Comparison of ENCODE assay signal across 8 cellular contexts in the genomic region with DNA sequence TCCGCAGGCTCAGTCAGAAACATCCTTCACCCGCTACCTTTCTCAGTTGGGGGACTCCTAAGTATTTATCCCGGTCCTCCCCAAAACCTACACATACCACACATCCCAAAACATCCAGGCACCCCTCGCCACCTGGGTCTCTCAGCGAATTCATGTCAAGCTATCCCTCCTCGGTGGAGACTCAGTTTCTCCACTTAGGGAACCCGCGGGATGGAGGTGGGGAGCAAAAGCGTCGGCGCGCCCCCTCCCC. TPM values are rescaled to one million over a fixed set of nuclear protein-coding genes. Genes with fewer than 3 reads are reported as not detected.
DNase-seq lines count a peak whose midpoint lies in the region; ATAC-seq and TF ChIP-seq lines count a peak whose summit lies in the region.

No MANE protein-coding gene starts in this region.

- no peak for DNase-seq in activated CD4-positive, alpha-beta T cell treated with anti-CD3 and anti-CD28 coated beads, Interleukin-2, amount 10 ng/mL, durations not matched to agents 24 days and 14 days
- DNase-seq in activated CD4-positive, alpha-beta T cell treated with anti-CD3 and anti-CD28 coated beads for 1 hour, result no peak
- no peak for DNase-seq in activated CD8-positive, alpha-beta T cell treated with anti-CD3 and anti-CD28 coated beads, Interleukin-2, amount 10 ng/mL, durations not matched to agents 7 days and 5 days
- no peak for DNase-seq in suprapubic skin (ENCODE audit: low spot score in 2 of 2)
- DNase-seq in mucosa of gallbladder (ENCODE audit: low spot score), result no peak
- DNase-seq in effector CD8-positive, alpha-beta T cell (lab: John Stamatoyannopoulos, UW), result no peak
- no peak for DNase-seq in stimulated activated CD4-positive, alpha-beta T cell treated with anti-CD3 and anti-CD28 coated beads, Interleukin-2, amount 100 ng/mL, for 48 hours

- ATAC-seq in activated CD8-positive, alpha-beta T cell treated with anti-CD3 and anti-CD28 coated beads, Interleukin-2, amount 10 ng/mL, durations not matched to agents 7 days and 5 days, result no peak

- H3K4me1 ChIP-seq in iPS-18a (ENCODE audit: control insufficient read depth, low read depth, low read length) (peaks cover 14% of the 10 kb centered on the region), suprapubic skin (peaks cover 54% of the 10 kb centered on the region)

- H3K27me3 Mint-ChIP-seq in activated CD4-positive, alpha-beta T cell treated with anti-CD3 and anti-CD28 coated beads, Interleukin-2, amount 10 ng/mL, durations not matched to agents 24 days and 14 days, result no peaks in the 10 kb centered on the region
- no peaks in the 10 kb centered on the region for H3K27me3 Mint-ChIP-seq in activated CD8-positive, alpha-beta T cell treated with anti-CD3 and anti-CD28 coated beads, Interleukin-2, amount 10 ng/mL, durations not matched to agents 7 days and 5 days (ENCODE audit: low read depth)

- peaks cover 53% of the 10 kb centered on the region for H3K4me1 Mint-ChIP-seq in activated CD4-positive, alpha-beta T cell treated with anti-CD3 and anti-CD28 coated beads, Interleukin-2, amount 10 ng/mL, durations not matched to agents 24 days and 14 days
- peaks cover 57% of the 10 kb centered on the region for H3K4me1 Mint-ChIP-seq in activated CD8-positive, alpha-beta T cell treated with anti-CD3 and anti-CD28 coated beads, Interleukin-2, amount 10 ng/mL, durations not matched to agents 7 days and 5 days (ENCODE audit: low read depth)

- H3K36me3 ChIP-seq in iPS-18a (ENCODE audit: control insufficient read depth, low read depth, low read length) (no peaks in the 10 kb centered on the region), suprapubic skin (no peaks in the 10 kb centered on the region)

- peak overlapping the region; percentile 99 for H3K4me3 Mint-ChIP-seq in activated CD4-positive, alpha-beta T cell treated with anti-CD3 and anti-CD28 coated beads, Interleukin-2, amount 10 ng/mL, durations not matched to agents 24 days and 14 days
- H3K4me3 Mint-ChIP-seq in activated CD8-positive, alpha-beta T cell treated with anti-CD3 and anti-CD28 coated beads, Interleukin-2, amount 10 ng/mL, durations not matched to agents 7 days and 5 days, result peak overlapping the region; percentile 86

- H3K9ac ChIP-seq in iPS-18a (ENCODE audit: low read length), result peak overlapping the region; percentile 65

- POLR2A ChIA-PET in activated CD8-positive, alpha-beta T cell treated with anti-CD3 and anti-CD28 coated beads, Interleukin-2, amount 10 ng/mL, durations not matched to agents 7 days and 5 days (lab: Charles Lee), result interaction anchor here (0.7 to 1.2 kb wide), 3 partner anchors 9 to 65 kb away, joined by 4 read pairs; partner anchors contain the start of genes PBXIP1 and PMVK

- no peak for TF ChIP-seq CTCF in suprapubic skin (IDR thresholded peaks at IDR 0.05)

- H3K4me3 ChIP-seq in iPS-18a (ENCODE audit: low read length), result peak overlapping the region; percentile 72
- peak overlapping the region; percentile 97 for H3K4me3 ChIP-seq in suprapubic skin

- WGBS in suprapubic skin, result 1% methylated on average over 11 of the region's 12 CpGs

- TF ChIP-seq EP300 in suprapubic skin (IDR thresholded peaks at IDR 0.05), result no peak

- H3K9me3 Mint-ChIP-seq in activated CD4-positive, alpha-beta T cell treated with anti-CD3 and anti-CD28 coated beads, Interleukin-2, amount 10 ng/mL, durations not matched to agents 24 days and 14 days, result no peaks in the 10 kb centered on the region
- no peaks in the 10 kb centered on the region for H3K9me3 Mint-ChIP-seq in activated CD8-positive, alpha-beta T cell treated with anti-CD3 and anti-CD28 coated beads, Interleukin-2, amount 10 ng/mL, durations not matched to agents 7 days and 5 days (ENCODE audit: insufficient read depth)

- TF ChIP-seq POLR2A in suprapubic skin (IDR thresholded peaks at IDR 0.05), result no peak

- H3K9me3 ChIP-seq in iPS-18a (ENCODE audit: control insufficient read depth, low read depth, low read length) (no peaks in the 10 kb centered on the region), suprapubic skin (no peaks in the 10 kb centered on the region)

- peaks cover 16% of the 10 kb centered on the region for H3K36me3 Mint-ChIP-seq in activated CD4-positive, alpha-beta T cell treated with anti-CD3 and anti-CD28 coated beads, Interleukin-2, amount 10 ng/mL, durations not matched to agents 24 days and 14 days (ENCODE audit: low read depth)
- peaks cover 6% of the 10 kb centered on the region for H3K36me3 Mint-ChIP-seq in activated CD8-positive, alpha-beta T cell treated with anti-CD3 and anti-CD28 coated beads, Interleukin-2, amount 10 ng/mL, durations not matched to agents 7 days and 5 days (ENCODE audit: low read depth)

- H3K27ac Mint-ChIP-seq in activated CD4-positive, alpha-beta T cell treated with anti-CD3 and anti-CD28 coated beads, Interleukin-2, amount 10 ng/mL, durations not matched to agents 24 days and 14 days, result peak overlapping the region; percentile 93
- H3K27ac Mint-ChIP-seq in activated CD8-positive, alpha-beta T cell treated with anti-CD3 and anti-CD28 coated beads, Interleukin-2, amount 10 ng/mL, durations not matched to agents 7 days and 5 days, result peak overlapping the region; percentile 79

- CTCF ChIA-PET in activated CD8-positive, alpha-beta T cell treated with anti-CD3 and anti-CD28 coated beads, Interleukin-2, amount 10 ng/mL, durations not matched to agents 7 days and 5 days (lab: Charles Lee), result interaction anchor here (0.9 to 7.9 kb wide), 8 partner anchors 11 to 1342 kb away, joined by 3 to 139 read pairs (median 18); partner anchors contain the start of genes FLAD1, PBXIP1 and PYGO2

- H3K27ac ChIP-seq in iPS-18a (ENCODE audit: low read length) (no peak overlapping the region), suprapubic skin (peak overlapping the region; percentile 96)

- no peaks in the 10 kb centered on the region for H3K27me3 ChIP-seq in iPS-18a (ENCODE audit: control insufficient read depth, insufficient read depth, low read length)
- no peaks in the 10 kb centered on the region for H3K27me3 ChIP-seq in suprapubic skin

- intact Hi-C loops in activated CD4-positive, alpha-beta T cell treated with anti-CD3 and anti-CD28 coated beads, Interleukin-2, amount 10 ng/mL, durations not matched to agents 24 days and 14 days (cut with micrococcal nuclease), result loop anchor here (1.0 to 5.0 kb wide), 5 partner anchors 16 to 443 kb away; partner anchors contain the start of genes EFNA4, SLC50A1 and UBE2Q1

RNA-seq across cellular contexts. Expression of gene ZBTB7B, which starts 1.2 kb away (rescaled TPM):
- 145 and 150 TPM in 2 replicates for total RNA-seq in activated CD4-positive, alpha-beta T cell treated with anti-CD3 and anti-CD28 coated beads, Interleukin-2, amount 10 ng/mL, durations not matched to agents 24 days and 14 days
- total RNA-seq in activated CD8-positive, alpha-beta T cell treated with anti-CD3 and anti-CD28 coated beads, Interleukin-2, amount 10 ng/mL, durations not matched to agents 7 days and 5 days, result 10 to 100 TPM; 35.5 to 42.5 TPM
- 100 to 1,000 TPM; 238 to 243 (median 239) TPM for total RNA-seq in suprapubic skin
- total RNA-seq in mucosa of gallbladder, result 122 TPM

RNA-seq across cellular contexts. Expression of gene LENEP, which starts 8.0 kb away (rescaled TPM):
- 0.79 and 1.4 TPM in 2 replicates for total RNA-seq in activated CD4-positive, alpha-beta T cell treated with anti-CD3 and anti-CD28 coated beads, Interleukin-2, amount 10 ng/mL, durations not matched to agents 24 days and 14 days
- 1 to 10 TPM in 1 of 2 experiments, under 1 TPM in 1; 0.91 to 1.1 TPM for total RNA-seq in activated CD8-positive, alpha-beta T cell treated with anti-CD3 and anti-CD28 coated beads, Interleukin-2, amount 10 ng/mL, durations not matched to agents 7 days and 5 days
- 1 to 10 TPM in 1 of 4 donors, not detected in 3; 3.0 TPM for total RNA-seq in suprapubic skin
- not detected for total RNA-seq in mucosa of gallbladder

RNA-seq across cellular contexts. Expression of gene FLAD1, which starts 18.2 kb away (rescaled TPM):
- 69.9 and 71.8 TPM in 2 replicates for total RNA-seq in activated CD4-positive, alpha-beta T cell treated with anti-CD3 and anti-CD28 coated beads, Interleukin-2, amount 10 ng/mL, durations not matched to agents 24 days and 14 days
- 10 to 100 TPM; 39.8 to 45.2 TPM for total RNA-seq in activated CD8-positive, alpha-beta T cell treated with anti-CD3 and anti-CD28 coated beads, Interleukin-2, amount 10 ng/mL, durations not matched to agents 7 days and 5 days
- 10 to 100 TPM; 42.0 to 59.7 (median 52.3) TPM for total RNA-seq in suprapubic skin
- total RNA-seq in mucosa of gallbladder, result 37.9 TPM

RNA-seq across cellular contexts. Expression of gene CKS1B, which starts 26.9 kb away (rescaled TPM):
- 179 and 181 TPM in 2 replicates for total RNA-seq in activated CD4-positive, alpha-beta T cell treated with anti-CD3 and anti-CD28 coated beads, Interleukin-2, amount 10 ng/mL, durations not matched to agents 24 days and 14 days
- total RNA-seq in activated CD8-positive, alpha-beta T cell treated with anti-CD3 and anti-CD28 coated beads, Interleukin-2, amount 10 ng/mL, durations not matched to agents 7 days and 5 days, result 100 to 1,000 TPM; 151 to 153 TPM
- total RNA-seq in suprapubic skin, result 10 to 100 TPM; 37.8 to 55.4 (median 49.7) TPM
- 27.1 TPM for total RNA-seq in mucosa of gallbladder

RNA-seq across cellular contexts. Expression of gene SHC1, which starts 30.8 kb away (rescaled TPM):
- total RNA-seq in activated CD4-positive, alpha-beta T cell treated with anti-CD3 and anti-CD28 coated beads, Interleukin-2, amount 10 ng/mL, durations not matched to agents 24 days and 14 days, result 50.4 and 60.5 TPM in 2 replicates
- total RNA-seq in activated CD8-positive, alpha-beta T cell treated with anti-CD3 and anti-CD28 coated beads, Interleukin-2, amount 10 ng/mL, durations not matched to agents 7 days and 5 days, result 10 to 100 TPM; 69.6 to 72.4 TPM
- total RNA-seq in suprapubic skin (100 to 1,000 TPM in 1 of 4 donors, 10 to 100 TPM in 3; 54.5 to 102 (median 69.5) TPM), mucosa of gallbladder (123 TPM)
